Comparison of ENCODE assay signal across 1 cellular context in the genomic region with DNA sequence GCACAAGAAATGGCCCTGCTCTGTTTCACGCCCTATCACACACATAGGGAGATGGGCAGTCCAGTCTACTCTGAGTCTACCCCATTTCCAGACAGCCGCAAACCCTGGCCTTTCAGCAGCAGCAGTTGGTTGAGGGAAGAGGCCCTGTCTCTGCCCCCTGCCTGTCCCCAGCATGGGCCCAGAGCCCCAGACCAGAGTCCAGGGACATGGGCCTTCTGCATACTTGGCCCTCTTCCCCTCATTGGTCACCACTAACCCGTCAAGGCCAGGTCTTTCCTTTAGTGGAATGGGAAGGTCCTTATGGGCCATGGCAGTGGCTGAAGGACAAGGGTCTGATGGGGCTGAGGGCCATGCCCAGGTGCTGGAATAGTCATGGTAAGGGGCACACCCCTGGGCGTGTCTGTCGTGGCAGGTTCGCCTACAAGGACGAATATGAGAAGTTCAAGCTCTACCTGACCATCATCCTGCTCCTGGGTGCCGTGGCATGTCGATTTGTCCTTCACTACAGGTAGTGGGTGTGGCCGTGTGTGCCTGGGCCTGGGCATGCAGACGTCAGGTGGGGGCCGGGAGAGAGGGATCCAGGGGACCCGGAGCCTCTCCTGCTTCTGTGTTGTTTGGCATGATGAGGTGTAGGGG.
A peak's percentile ranks its signal among the peaks of the same experiment; 100 is the strongest.
TF ChIP-seq lines count a peak whose summit lies in the region.

No MANE protein-coding gene starts in this region.

TF ChIP-seq in HepG2, 621 proteins besides CTCF, POLR2A, EP300 and RAD21 (continued from another document):
- TF ChIP-seq PAXIP1 (CRISPR knock-in tag; conservative IDR thresholded peaks at IDR 0.05), result peak; percentile 84
- TF ChIP-seq, protein P1, sequence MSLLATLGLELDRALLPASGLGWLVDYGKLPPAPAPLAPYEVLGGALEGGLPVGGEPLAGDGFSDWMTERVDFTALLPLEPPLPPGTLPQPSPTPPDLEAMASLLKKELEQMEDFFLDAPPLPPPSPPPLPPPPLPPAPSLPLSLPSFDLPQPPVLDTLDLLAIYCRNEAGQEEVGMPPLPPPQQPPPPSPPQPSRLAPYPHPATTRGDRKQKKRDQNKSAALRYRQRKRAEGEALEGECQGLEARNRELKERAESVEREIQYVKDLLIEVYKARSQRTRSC (CRISPR knock-in tag; IDR thresholded peaks at IDR 0.05; ENCODE audit: low read depth), result no peak
- TF ChIP-seq ZNF530 (CRISPR knock-in tag; IDR thresholded peaks at IDR 0.05; ENCODE audit: low read depth), result no peak
- no peak for TF ChIP-seq RBM22 (optimal IDR thresholded peaks at IDR 0.05; ENCODE audit: low read length)
- no peak for TF ChIP-seq ZNF670 (CRISPR knock-in tag; IDR thresholded peaks at IDR 0.05; ENCODE audit: borderline replicate concordance)
- peak; percentile 45; the same call in 1 of the 2 replicates for TF ChIP-seq ZFY (CRISPR knock-in tag; IDR thresholded peaks at IDR 0.05)
- TF ChIP-seq, protein P2, sequence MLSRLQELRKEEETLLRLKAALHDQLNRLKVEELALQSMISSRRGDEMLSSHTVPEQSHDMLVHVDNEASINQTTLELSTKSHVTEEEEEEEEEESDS (CRISPR knock-in tag; IDR thresholded peaks at IDR 0.05; ENCODE audit: borderline replicate concordance), result no peak
- no peak for TF ChIP-seq TMF1 (CRISPR knock-in tag; IDR thresholded peaks at IDR 0.05; ENCODE audit: low read depth)
- TF ChIP-seq PATZ1 (CRISPR knock-in tag; IDR thresholded peaks at IDR 0.05), result peak; percentile 51; the same call in 1 of the 2 replicates
- TF ChIP-seq LCORL (IDR thresholded peaks at IDR 0.05), result no peak
- TF ChIP-seq LCORL (CRISPR knock-in tag; IDR thresholded peaks at IDR 0.05), result 0 out of 2 replicates have a peak, but pooled peaks have one; percentile 18
- peak; percentile 34; the same call in 1 of the 2 replicates for TF ChIP-seq NFYB (CRISPR knock-in tag; IDR thresholded peaks at IDR 0.05)
- peak; percentile 54; the same call in 1 of the 2 replicates for TF ChIP-seq HNF4G (IDR thresholded peaks at IDR 0.05; ENCODE audit: borderline replicate concordance, low read depth, low read length)
- TF ChIP-seq HNF4G (CRISPR knock-in tag; IDR thresholded peaks at IDR 0.05; ENCODE audit: borderline replicate concordance, low read depth), result 0 out of 2 replicates have a peak, but pooled peaks have one; percentile 48
- TF ChIP-seq ZBTB38 (CRISPR knock-in tag; IDR thresholded peaks at IDR 0.05), result peak; percentile 93
- 0 out of 2 replicates have a peak, but pooled peaks have one; percentile 23 for TF ChIP-seq SP4 (CRISPR knock-in tag; IDR thresholded peaks at IDR 0.05)
- peak; percentile 18; the same call in 1 of the 2 replicates for TF ChIP-seq ZMYM3 (CRISPR knock-in tag; IDR thresholded peaks at IDR 0.05)
- TF ChIP-seq, protein P3, sequence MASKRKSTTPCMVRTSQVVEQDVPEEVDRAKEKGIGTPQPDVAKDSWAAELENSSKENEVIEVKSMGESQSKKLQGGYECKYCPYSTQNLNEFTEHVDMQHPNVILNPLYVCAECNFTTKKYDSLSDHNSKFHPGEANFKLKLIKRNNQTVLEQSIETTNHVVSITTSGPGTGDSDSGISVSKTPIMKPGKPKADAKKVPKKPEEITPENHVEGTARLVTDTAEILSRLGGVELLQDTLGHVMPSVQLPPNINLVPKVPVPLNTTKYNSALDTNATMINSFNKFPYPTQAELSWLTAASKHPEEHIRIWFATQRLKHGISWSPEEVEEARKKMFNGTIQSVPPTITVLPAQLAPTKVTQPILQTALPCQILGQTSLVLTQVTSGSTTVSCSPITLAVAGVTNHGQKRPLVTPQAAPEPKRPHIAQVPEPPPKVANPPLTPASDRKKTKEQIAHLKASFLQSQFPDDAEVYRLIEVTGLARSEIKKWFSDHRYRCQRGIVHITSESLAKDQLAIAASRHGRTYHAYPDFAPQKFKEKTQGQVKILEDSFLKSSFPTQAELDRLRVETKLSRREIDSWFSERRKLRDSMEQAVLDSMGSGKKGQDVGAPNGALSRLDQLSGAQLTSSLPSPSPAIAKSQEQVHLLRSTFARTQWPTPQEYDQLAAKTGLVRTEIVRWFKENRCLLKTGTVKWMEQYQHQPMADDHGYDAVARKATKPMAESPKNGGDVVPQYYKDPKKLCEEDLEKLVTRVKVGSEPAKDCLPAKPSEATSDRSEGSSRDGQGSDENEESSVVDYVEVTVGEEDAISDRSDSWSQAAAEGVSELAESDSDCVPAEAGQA (IDR thresholded peaks at IDR 0.05; ENCODE audit: low read depth), result no peak
- TF ChIP-seq, protein P3 (CRISPR knock-in tag; IDR thresholded peaks at IDR 0.05; ENCODE audit: borderline replicate concordance), result no peak
- TF ChIP-seq KDM6A (CRISPR knock-in tag; IDR thresholded peaks at IDR 0.05; ENCODE audit: low read depth), result peak; percentile 71
- TF ChIP-seq, protein P4, sequence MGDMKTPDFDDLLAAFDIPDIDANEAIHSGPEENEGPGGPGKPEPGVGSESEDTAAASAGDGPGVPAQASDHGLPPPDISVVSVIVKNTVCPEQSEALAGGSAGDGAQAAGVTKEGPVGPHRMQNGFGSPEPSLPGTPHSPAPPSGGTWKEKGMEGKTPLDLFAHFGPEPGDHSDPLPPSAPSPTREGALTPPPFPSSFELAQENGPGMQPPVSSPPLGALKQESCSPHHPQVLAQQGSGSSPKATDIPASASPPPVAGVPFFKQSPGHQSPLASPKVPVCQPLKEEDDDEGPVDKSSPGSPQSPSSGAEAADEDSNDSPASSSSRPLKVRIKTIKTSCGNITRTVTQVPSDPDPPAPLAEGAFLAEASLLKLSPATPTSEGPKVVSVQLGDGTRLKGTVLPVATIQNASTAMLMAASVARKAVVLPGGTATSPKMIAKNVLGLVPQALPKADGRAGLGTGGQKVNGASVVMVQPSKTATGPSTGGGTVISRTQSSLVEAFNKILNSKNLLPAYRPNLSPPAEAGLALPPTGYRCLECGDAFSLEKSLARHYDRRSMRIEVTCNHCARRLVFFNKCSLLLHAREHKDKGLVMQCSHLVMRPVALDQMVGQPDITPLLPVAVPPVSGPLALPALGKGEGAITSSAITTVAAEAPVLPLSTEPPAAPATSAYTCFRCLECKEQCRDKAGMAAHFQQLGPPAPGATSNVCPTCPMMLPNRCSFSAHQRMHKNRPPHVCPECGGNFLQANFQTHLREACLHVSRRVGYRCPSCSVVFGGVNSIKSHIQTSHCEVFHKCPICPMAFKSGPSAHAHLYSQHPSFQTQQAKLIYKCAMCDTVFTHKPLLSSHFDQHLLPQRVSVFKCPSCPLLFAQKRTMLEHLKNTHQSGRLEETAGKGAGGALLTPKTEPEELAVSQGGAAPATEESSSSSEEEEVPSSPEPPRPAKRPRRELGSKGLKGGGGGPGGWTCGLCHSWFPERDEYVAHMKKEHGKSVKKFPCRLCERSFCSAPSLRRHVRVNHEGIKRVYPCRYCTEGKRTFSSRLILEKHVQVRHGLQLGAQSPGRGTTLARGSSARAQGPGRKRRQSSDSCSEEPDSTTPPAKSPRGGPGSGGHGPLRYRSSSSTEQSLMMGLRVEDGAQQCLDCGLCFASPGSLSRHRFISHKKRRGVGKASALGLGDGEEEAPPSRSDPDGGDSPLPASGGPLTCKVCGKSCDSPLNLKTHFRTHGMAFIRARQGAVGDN (CRISPR knock-in tag; IDR thresholded peaks at IDR 0.05), result peak; percentile 87
- TF ChIP-seq DNMT3B (CRISPR knock-in tag; conservative IDR thresholded peaks at IDR 0.05), result no peak
